ENCODE assay signal across 8 cellular contexts in the genomic region with DNA sequence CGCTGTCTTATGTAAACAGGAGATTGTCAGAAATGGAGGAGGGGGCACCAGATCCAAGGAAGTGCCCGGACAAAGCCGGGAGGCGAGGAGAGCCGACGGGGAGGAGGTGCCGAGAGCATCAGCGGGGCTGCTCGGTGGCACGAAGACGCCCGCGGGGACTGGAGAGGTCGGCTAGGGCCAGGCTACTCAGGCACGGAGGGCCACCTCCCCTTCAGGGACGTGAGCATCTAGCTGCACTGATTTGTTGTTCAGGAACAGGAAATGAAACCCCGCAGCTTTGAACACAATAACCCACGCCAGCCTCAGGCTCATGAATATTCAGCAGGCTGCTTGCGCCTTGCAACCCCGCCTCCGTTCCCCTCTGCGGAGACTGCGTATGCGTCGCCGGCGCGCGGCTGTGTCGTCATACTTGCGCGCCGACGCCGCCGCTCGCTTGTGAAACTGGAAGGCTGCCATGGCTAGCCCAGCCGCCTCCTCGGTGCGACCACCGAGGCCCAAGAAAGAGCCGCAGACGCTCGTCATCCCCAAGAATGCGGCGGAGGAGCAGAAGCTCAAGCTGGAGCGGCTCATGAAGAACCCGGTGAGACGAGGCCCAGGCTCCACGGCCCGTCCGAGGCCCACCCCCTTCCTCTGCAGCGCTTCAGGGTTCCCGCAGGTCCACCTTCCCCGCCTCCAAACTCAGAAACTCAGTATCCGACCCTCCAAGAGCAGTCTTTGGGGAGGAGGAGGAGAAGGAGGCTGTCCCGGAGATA. TPM values are rescaled to one million over a fixed set of nuclear protein-coding genes. Genes with fewer than 3 reads are reported as not detected.
A peak's percentile ranks its signal among the peaks of the same experiment; 100 is the strongest.
DNase-seq lines count a peak whose midpoint lies in the region; ATAC-seq and TF ChIP-seq lines count a peak whose summit lies in the region.

A gene with protein sequence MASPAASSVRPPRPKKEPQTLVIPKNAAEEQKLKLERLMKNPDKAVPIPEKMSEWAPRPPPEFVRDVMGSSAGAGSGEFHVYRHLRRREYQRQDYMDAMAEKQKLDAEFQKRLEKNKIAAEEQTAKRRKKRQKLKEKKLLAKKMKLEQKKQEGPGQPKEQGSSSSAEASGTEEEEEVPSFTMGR (plus strand): TSS at position 406 of the 752 bp plus-strand sequence. CDS start 49 bp downstream, at position 455.

- H3K4me3 ChIP-seq in kidney epithelial cell (ENCODE audit: low read depth, low read length) = peak within 1 kb of the TSS; percentile 82

- DNase-seq in AML-193 (lab: John Stamatoyannopoulos, UW) = peak; percentile 58 to 66
- peak; percentile 83 for DNase-seq in GM19238 (ENCODE audit: insufficient read length, low spot score)
- DNase-seq in NCI-H510A treated with DMSO at 0.1 percent for 48 hours (lab: John Stamatoyannopoulos, UW) = peak; percentile 77
- DNase-seq in activated CD4-positive, alpha-beta T cell treated with anti-CD3 and anti-CD28 coated beads for 1 hour = peak; percentile 73
- peak; percentile 53 to 90 for DNase-seq in cerebellar nuclear complex (lab: John Stamatoyannopoulos, UW)
- DNase-seq in kidney epithelial cell (ENCODE audit: low read depth) = peak; percentile 85
- peak; percentile 86 for DNase-seq in stimulated activated CD4-positive, alpha-beta T cell treated with anti-CD3 and anti-CD28 coated beads, Interleukin-15, amount 100 ng/mL, for 24 hours

- TF ChIP-seq CTCF in kidney epithelial cell (IDR thresholded peaks at IDR 0.05; ENCODE audit: insufficient read depth, low read length, poor library complexity, severe bottlenecking) = no peak

- ATAC-seq in HG03439 (IDR thresholded peaks at IDR 0.05; ENCODE audit: unreplicated experiment) = peak; percentile 96

- no peaks in the 10 kb centered on the region for H3K27me3 ChIP-seq in kidney epithelial cell (ENCODE audit: control insufficient read depth, insufficient read depth, low read length)

- H3K36me3 ChIP-seq in kidney epithelial cell (ENCODE audit: control insufficient read depth, insufficient read depth, low read length) = no peaks in the 10 kb centered on the region

RNA-seq across cellular contexts. Expression of the gene that starts here (rescaled TPM):
- total RNA-seq in kidney epithelial cell = 25.3 and 31.5 TPM in 2 replicates

Comparison
In these comparisons a context has a peak if more than half of its experiments do, and no peak if none do; other contexts are left out.
1. Peak in every context shown above with its lines: DNase-seq, ATAC-seq and H3K4me3 ChIP-seq.